In the genomic region with DNA sequence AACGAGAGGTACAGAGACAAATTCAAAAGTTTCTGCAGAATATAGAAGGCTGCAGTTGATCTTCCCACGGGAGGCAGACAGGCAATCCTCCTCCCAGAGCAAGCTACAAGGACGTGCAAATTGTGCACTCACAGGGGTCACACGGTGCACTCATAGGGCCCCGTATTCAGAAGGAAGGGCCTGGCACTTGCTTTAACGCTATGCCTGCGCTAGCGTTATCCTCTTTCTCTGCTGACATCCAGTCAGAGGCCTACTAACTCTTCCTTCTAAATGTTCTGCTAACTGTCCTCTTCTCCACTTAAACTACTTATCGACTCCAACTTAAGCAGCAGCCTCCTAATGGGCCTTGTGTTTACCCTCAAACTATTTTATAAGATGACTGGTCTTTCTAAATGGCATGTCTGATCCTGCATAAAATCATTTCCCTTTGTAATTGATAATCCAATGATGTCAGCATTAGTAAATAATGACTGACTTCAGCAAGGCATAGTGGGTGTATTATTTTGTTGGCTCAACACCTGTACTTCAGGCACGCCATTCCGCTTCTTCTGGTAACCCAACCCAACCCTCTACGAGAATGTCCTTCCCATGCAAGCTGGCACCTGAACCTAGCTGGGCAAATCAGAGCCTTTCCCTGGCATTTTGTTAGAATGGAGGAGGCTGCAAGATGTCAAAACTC, we compare ENCODE assay signal across 11 cellular contexts. TPM values are rescaled to one million over a fixed set of nuclear protein-coding genes. Genes with fewer than 3 reads are reported as not detected.
A peak's percentile ranks its signal among the peaks of the same experiment; 100 is the strongest.
DNase-seq lines count a peak whose midpoint lies in the region; ATAC-seq and TF ChIP-seq lines count a peak whose summit lies in the region.
"Had no signal": no experiment of that assay in that cellular context is flagged by ENCODE, and none has a peak within 500 bp of the region (broad histone marks: within the 10 kb centered on the region; RNA-seq: fewer than 3 reads in every experiment).

No MANE protein-coding gene starts in this region.

- H3F3A ChIP-seq in PC-9 (ENCODE audit: insufficient read depth, low read depth), result peaks cover 28% of the 10 kb centered on the region; the same call in 1 of the 2 replicates

- intact Hi-C loops in PC-9 (cut with micrococcal nuclease; ENCODE audit: unreplicated experiment), result no loop called here

- POLR2A ChIA-PET in PC-9 (lab: Charles Lee; ENCODE audit: unreplicated experiment), result no interaction called here

- H3K9me3 ChIP-seq in DND-41 (ENCODE audit: insufficient read depth, low read length, severe bottlenecking) (peaks cover 6% of the 10 kb centered on the region), PC-9 (ENCODE audit: insufficient read depth, low read depth) (no peaks in the 10 kb centered on the region), esophagus (ENCODE audit: control insufficient read depth in 2 of 2, insufficient read depth in 1 of 2, low read depth in 1 of 2, low read length in 1 of 2) (no peaks in the 10 kb centered on the region), osteoblast (ENCODE audit: low read depth, low read length) (no peaks in the 10 kb centered on the region)

- no peaks in the 10 kb centered on the region for H3K9me2 ChIP-seq in PC-9 (ENCODE audit: insufficient read depth)

- TF ChIP-seq CTCF in DND-41 (IDR thresholded peaks at IDR 0.05; ENCODE audit: borderline replicate concordance, extremely low read depth, low read length, poor library complexity, severe bottlenecking), result no peak
- no peak for TF ChIP-seq CTCF in PC-9 (conservative IDR thresholded peaks at IDR 0.05)
- TF ChIP-seq CTCF in osteoblast (IDR thresholded peaks at IDR 0.05; ENCODE audit: extremely low read depth, low read depth, low read length), result no peak
- no peak for TF ChIP-seq CTCF in GM13977 (IDR thresholded peaks at IDR 0.05; ENCODE audit: extremely low read depth, insufficient read depth, missing control alignments)

- H3K27ac ChIP-seq in DND-41 (ENCODE audit: low read length) (0 out of 2 replicates have a peak overlapping the region, but pooled peaks have one; percentile 3), PC-9 (no peak overlapping the region), esophagus (ENCODE audit: low read depth in 2 of 2, low read length in 1 of 2) (peak overlapping the region; percentile 91 to 98), osteoblast (ENCODE audit: low read depth, low read length) (no peak overlapping the region)

- 32 to 41% methylated on average over 12 of the region's 12 CpGs for WGBS in esophagus, 2 donors

- H3K9ac ChIP-seq in DND-41 (ENCODE audit: low read depth, low read length), result no peak overlapping the region

- H2AFZ ChIP-seq in DND-41 (ENCODE audit: low read depth, low read length) (no peak overlapping the region), PC-9 (no peak overlapping the region), osteoblast (ENCODE audit: low read length) (no peak overlapping the region)

- H3K79me2 ChIP-seq in DND-41 (ENCODE audit: insufficient read depth, low read length), result peaks cover 70% of the 10 kb centered on the region
- H3K79me2 ChIP-seq in PC-9 (ENCODE audit: low read depth), result peaks cover 70% of the 10 kb centered on the region
- H3K79me2 ChIP-seq in osteoblast (ENCODE audit: insufficient read depth, low read length), result peaks cover 71% of the 10 kb centered on the region

- H3K36me3 ChIP-seq in DND-41 (ENCODE audit: insufficient read depth, low read length) (peaks cover 12% of the 10 kb centered on the region; the same call in 1 of the 2 replicates), PC-9 (ENCODE audit: low read depth) (peaks cover 28% of the 10 kb centered on the region; the same call in 1 of the 2 replicates), esophagus (ENCODE audit: control insufficient read depth in 2 of 2, insufficient read depth in 2 of 2, low read length in 1 of 2) (no peaks in the 10 kb centered on the region), osteoblast (ENCODE audit: insufficient read depth, low read length) (no peaks in the 10 kb centered on the region)

- H3K4me1 ChIP-seq in DND-41 (ENCODE audit: insufficient read depth, low read length) (peaks cover 36% of the 10 kb centered on the region), PC-9 (replicated peaks; ENCODE audit: insufficient read depth) (peaks cover 45% of the 10 kb centered on the region), esophagus (ENCODE audit: control insufficient read depth in 2 of 2, insufficient read depth in 2 of 2, low read length in 1 of 2) (peaks cover 0 to 2% of the 10 kb centered on the region in 2 donors), osteoblast (ENCODE audit: insufficient read depth, low read length) (peaks cover 34% of the 10 kb centered on the region)

- DNase-seq in DND-41, result no peak
- DNase-seq in PC-9, result no peak
- no peak for DNase-seq in osteoblast (ENCODE audit: insufficient read length, low spot score, missing footprints)
- no peak for DNase-seq in T-helper 9 cell
- DNase-seq in NCI-H1092 (lab: John Stamatoyannopoulos, UW), result no peak
- DNase-seq in GM13977 (ENCODE audit: low spot score), result no peak
- DNase-seq: activated naive CD8-positive, alpha-beta T cell treated with anti-CD3 and anti-CD28 coated beads, Interleukin-2, amount 10 ng/mL, durations not matched to agents 7 days and 5 days had no signal

- CTCF ChIA-PET in PC-9 (lab: Charles Lee), result no interaction called here

- peaks cover 17% of the 10 kb centered on the region; the same call in 1 of the 2 replicates for H4K20me1 ChIP-seq in DND-41 (ENCODE audit: insufficient read depth, low read length)
- peaks cover 23% of the 10 kb centered on the region; the same call in 1 of the 2 replicates for H4K20me1 ChIP-seq in PC-9 (ENCODE audit: insufficient read depth)
- peaks cover 49% of the 10 kb centered on the region for H4K20me1 ChIP-seq in osteoblast (ENCODE audit: insufficient read depth, low read length)

- BruUV-seq in PC-9 (replicated peaks; lab: Mats Ljungman, UMichigan), result no TSS peak

- H3K27me3 ChIP-seq in DND-41 (ENCODE audit: insufficient read depth, low read length, poor library complexity) (no peaks in the 10 kb centered on the region), PC-9 (ENCODE audit: insufficient read depth, low read depth) (no peaks in the 10 kb centered on the region), esophagus (ENCODE audit: control insufficient read depth in 1 of 2, insufficient read depth in 2 of 2, low read length in 2 of 2) (no peaks in the 10 kb centered on the region), osteoblast (ENCODE audit: insufficient read depth, low read length) (no peaks in the 10 kb centered on the region)

- in situ Hi-C loops in GM13977 (cut with MboI; ENCODE audit: low pct_unique_long_range_greater_than_20kb, low sequenced_read_pairs, unreplicated experiment), result no loop called here

- ATAC-seq in DND-41 (ENCODE audit: insufficient read depth, low read depth), result no peak
- ATAC-seq in HG02763 (IDR thresholded peaks at IDR 0.05; ENCODE audit: unreplicated experiment), result no peak

- H3K4me2 ChIP-seq in DND-41 (ENCODE audit: insufficient read depth, low read length) (peak overlapping the region; percentile 75), PC-9 (peak overlapping the region; percentile 91), osteoblast (ENCODE audit: insufficient read depth, low read length) (peak overlapping the region; percentile 98)

- no peak overlapping the region for H3K4me3 ChIP-seq in DND-41 (ENCODE audit: low read depth in 1 of 2, low read length in 2 of 2)
- peak overlapping the region; percentile 88 for H3K4me3 ChIP-seq in PC-9
- peak overlapping the region; percentile 9 to 89 for H3K4me3 ChIP-seq in esophagus (ENCODE audit: low read depth in 1 of 2, low read length in 2 of 2)
- H3K4me3 ChIP-seq in osteoblast (ENCODE audit: insufficient read depth, low read length), result no peak overlapping the region

RNA-seq across cellular contexts. Expression of a gene that starts 2.2 kb away (rescaled TPM):
- total RNA-seq in PC-9 (2021) (17.9 and 19.5 TPM in 2 replicates), osteoblast (62.6 and 68.1 TPM in 2 replicates)
- polyA plus RNA-seq in esophagus, result 10 to 100 TPM; 27.9 to 40.6 TPM

RNA-seq across cellular contexts. Expression of a gene that starts 43.6 kb away (rescaled TPM):
- total RNA-seq in PC-9 (2021), result not detected in 2 replicates
- polyA plus RNA-seq in esophagus, result under 1 TPM; 0.04 to 0.09 TPM
- not detected in 2 replicates for total RNA-seq in osteoblast
- total RNA-seq: activated naive CD8-positive, alpha-beta T cell treated with anti-CD3 and anti-CD28 coated beads, Interleukin-2, amount 10 ng/mL, durations not matched to agents 7 days and 5 days; M059J; pulmonary artery endothelial cell had no signal

Comparison
In these comparisons a context has a peak if more than half of its experiments do, and no peak if none do; other contexts are left out.
1. H3K27ac ChIP-seq: peak in DND-41 (single experiment) and esophagus (2 of 2); none in PC-9 (single experiment) and osteoblast (single experiment).
2. H3K4me3 ChIP-seq: peak in PC-9 (single experiment) and esophagus (2 of 2); none in DND-41 (0 of 2) and osteoblast (single experiment).
3. Peak in every context shown above with its lines, with median percentiles within 50 percentile points of each other: H3K4me2 ChIP-seq.